In the genomic region with DNA sequence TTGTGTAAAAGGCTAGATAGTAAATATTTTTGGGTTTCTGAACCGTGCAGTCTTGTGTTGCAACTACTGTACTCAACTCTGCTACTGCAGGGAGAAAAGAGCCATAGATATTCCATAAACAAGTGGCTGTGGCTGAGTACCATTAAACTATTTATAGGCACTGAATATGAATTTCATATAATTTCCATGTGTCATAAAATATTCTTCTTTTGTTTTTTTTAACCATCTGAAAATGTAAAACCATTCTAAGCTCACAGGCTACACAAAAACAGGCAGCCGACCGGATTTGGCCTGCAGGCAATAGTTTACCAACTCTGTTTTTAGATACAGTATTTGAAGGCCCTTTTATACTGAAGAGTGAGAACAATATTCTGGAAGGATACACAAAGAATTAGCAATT, we compare ENCODE assay signal across 26 cellular contexts. TPM values are rescaled to one million over a fixed set of nuclear protein-coding genes. Genes with fewer than 3 reads are reported as not detected.
"Had no signal": no experiment of that assay in that cellular context is flagged by ENCODE, and none has a peak within 500 bp of the region (broad histone marks: within the 10 kb centered on the region; RNA-seq: fewer than 3 reads in every experiment).

No MANE protein-coding gene starts in this region.

- H3K27ac ChIP-seq: SJCRH30 had no signal

- H3K4me1 ChIP-seq: SJCRH30 had no signal

- H3K9me3 ChIP-seq: MG63, SJCRH30 had no signal

- H3K27me3 ChIP-seq: MG63, SJCRH30 had no signal

- H3K36me3 Mint-ChIP-seq: activated CD4-positive, alpha-beta memory T cell treated with anti-CD3 and anti-CD28 coated beads for 36 hours; activated naive CD8-positive, alpha-beta T cell had no signal

- DNase-seq: activated CD4-positive, alpha-beta memory T cell treated with anti-CD3 and anti-CD28 coated beads for 36 hours; activated CD4-positive, alpha-beta T cell treated with anti-CD3 and anti-CD28 coated beads, Interleukin-2, amount 10 ng/mL, durations not matched to agents 7 days and 5 days; activated CD4-positive, CD25-positive, alpha-beta regulatory T cell; activated CD8-positive, alpha-beta memory T cell treated with anti-CD3 and anti-CD28 coated beads for 24 hours; activated gamma-delta T cell; activated naive CD4-positive, alpha-beta T cell treated with anti-CD3 and anti-CD28 coated beads for 36 hours; activated T-cell treated with anti-CD3 and anti-CD28 coated beads for 4 hours; activated T-cell treated with anti-CD3 and anti-CD28 coated beads, Interleukin-2, amount 50 U/mL, for 48 hours; anterior cingulate cortex; MG63; NCI-H1105; NCI-H1436; NCI-H1694 treated with DMSO at 0.1 percent for 48 hours; NCI-H2029 treated with DMSO at 0.1 percent for 48 hours; NCI-H510A treated with DMSO at 0.1 percent for 48 hours; NCI-H69; NK-92 treated with Interleukin-12 subunit alpha and Interleukin-12 subunit beta, amount 100 ng/mL, for 24 hours; OCI-M1; RPMI8226; SJCRH30; T-helper 2 cell; T1000 had no signal

- H3K4me3 Mint-ChIP-seq: activated CD4-positive, alpha-beta memory T cell treated with anti-CD3 and anti-CD28 coated beads for 36 hours; activated CD4-positive, alpha-beta T cell treated with anti-CD3 and anti-CD28 coated beads, Interleukin-2, amount 10 ng/mL, durations not matched to agents 7 days and 5 days; activated naive CD4-positive, alpha-beta T cell treated with anti-CD3 and anti-CD28 coated beads for 36 hours; activated naive CD8-positive, alpha-beta T cell; activated T-helper 17 cell treated with anti-CD3 and anti-CD28 coated beads, Interleukin-2, amount 50 U/mL, for 72 hours had no signal

- H3K9me3 Mint-ChIP-seq: activated CD4-positive, alpha-beta memory T cell treated with anti-CD3 and anti-CD28 coated beads for 36 hours; activated CD4-positive, alpha-beta T cell treated with anti-CD3 and anti-CD28 coated beads, Interleukin-2, amount 10 ng/mL, durations not matched to agents 7 days and 5 days; activated naive CD4-positive, alpha-beta T cell treated with anti-CD3 and anti-CD28 coated beads for 36 hours; activated T-helper 17 cell treated with anti-CD3 and anti-CD28 coated beads, Interleukin-2, amount 50 U/mL, for 72 hours had no signal

- H3K27ac Mint-ChIP-seq: activated CD4-positive, alpha-beta memory T cell treated with anti-CD3 and anti-CD28 coated beads for 36 hours; activated CD4-positive, alpha-beta T cell treated with anti-CD3 and anti-CD28 coated beads, Interleukin-2, amount 10 ng/mL, durations not matched to agents 7 days and 5 days; activated naive CD4-positive, alpha-beta T cell treated with anti-CD3 and anti-CD28 coated beads for 36 hours; activated naive CD8-positive, alpha-beta T cell; activated T-helper 17 cell treated with anti-CD3 and anti-CD28 coated beads, Interleukin-2, amount 50 U/mL, for 72 hours had no signal

- H3K27me3 Mint-ChIP-seq: activated CD4-positive, alpha-beta memory T cell treated with anti-CD3 and anti-CD28 coated beads for 36 hours had no signal

- ATAC-seq: activated T-helper 17 cell treated with anti-CD3 and anti-CD28 coated beads, Interleukin-2, amount 50 U/mL, for 72 hours; Panc1; Right ventricle myocardium inferior had no signal

- H3K4me3 ChIP-seq: MG63, SJCRH30 had no signal

- H3K4me1 Mint-ChIP-seq: activated CD4-positive, alpha-beta T cell treated with anti-CD3 and anti-CD28 coated beads, Interleukin-2, amount 10 ng/mL, durations not matched to agents 7 days and 5 days; activated T-helper 17 cell treated with anti-CD3 and anti-CD28 coated beads, Interleukin-2, amount 50 U/mL, for 72 hours had no signal

- H3K36me3 ChIP-seq: MG63, SJCRH30 had no signal

RNA-seq across cellular contexts. Expression of a gene that starts 15.7 kb away (rescaled TPM):
- total RNA-seq: activated CD4-positive, alpha-beta memory T cell treated with anti-CD3 and anti-CD28 coated beads for 36 hours; activated CD4-positive, alpha-beta T cell treated with anti-CD3 and anti-CD28 coated beads, Interleukin-2, amount 10 ng/mL, durations not matched to agents 7 days and 5 days; activated naive CD4-positive, alpha-beta T cell treated with anti-CD3 and anti-CD28 coated beads for 36 hours; activated T-helper 17 cell treated with anti-CD3 and anti-CD28 coated beads, Interleukin-2, amount 50 U/mL, for 72 hours; Right ventricle myocardium inferior; SJCRH30 had no signal
